Comparison of ENCODE assay signal across 1 cellular context in genomic region chr16:89406277-89406888, GRCh38.
TF ChIP-seq lines count a peak whose summit lies in the region.

No MANE protein-coding gene starts in this region.

TF ChIP-seq in H1, 55 proteins besides CTCF, POLR2A, EP300 and RAD21 (continued from another document):
- TF ChIP-seq CHD7 (IDR thresholded peaks at IDR 0.05; ENCODE audit: insufficient replicate concordance, low read length) (no peak), SP1 (IDR thresholded peaks at IDR 0.05; ENCODE audit: low read depth, low read length) (no peak), ATF3 (IDR thresholded peaks at IDR 0.05; ENCODE audit: insufficient read depth, low read depth, low read length) (no peak), GTF2F1 (IDR thresholded peaks at IDR 0.05; ENCODE audit: borderline replicate concordance, low read depth, low read length) (no peak), EZH2 (IDR thresholded peaks at IDR 0.05; ENCODE audit: low read depth, low read length, severe bottlenecking) (no peak), RBBP5 (IDR thresholded peaks at IDR 0.05; ENCODE audit: borderline replicate concordance, low read depth, low read length) (no peak), YY1 (IDR thresholded peaks at IDR 0.05; ENCODE audit: low read depth, low read length) (no peak)
TF ChIP-seq in H1: peak in this region for 0.
